ENCODE assay signal across 30 cellular contexts in the genomic region with DNA sequence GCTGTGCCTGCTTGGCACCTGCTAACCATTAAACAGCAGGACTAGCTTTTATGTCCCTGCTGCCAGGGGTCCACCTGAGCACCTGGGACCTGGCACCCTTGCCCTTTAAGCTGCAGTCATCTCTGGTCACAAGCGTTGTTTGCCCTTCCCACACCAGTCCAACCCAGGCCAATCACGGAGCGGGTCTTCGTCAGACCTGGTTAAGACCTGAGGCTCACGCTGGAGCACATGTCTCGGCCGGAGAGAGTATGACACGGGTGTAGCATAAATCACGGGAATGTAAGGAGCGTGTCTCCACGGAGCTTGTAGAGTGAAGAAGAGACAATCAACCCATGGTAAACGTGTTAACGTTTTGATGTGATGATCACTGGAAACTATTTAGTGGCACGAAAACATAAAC.
"Had no signal": no experiment of that assay in that cellular context is flagged by ENCODE, and none has a peak within 500 bp of the region (broad histone marks: within the 10 kb centered on the region; RNA-seq: fewer than 3 reads in every experiment).

No MANE protein-coding gene starts in this region.

- H3K27me3 ChIP-seq: brain microvascular endothelial cell, foreskin keratinocyte had no signal

- H3K9me3 Mint-ChIP-seq: activated T-cell treated with anti-CD3 and anti-CD28 coated beads, Interleukin-2, amount 50 U/mL, for 4 hours; activated T-helper 17 cell treated with anti-CD3 and anti-CD28 coated beads, Interleukin-2, amount 50 U/mL, for 72 hours; dendritic cell treated with granulocyte-macrophage colony-stimulating factor and Interleukin-4, amounts not matched to agents 40 ng/mL and 50 ng/mL, for 4 days had no signal

- H3K27me3 Mint-ChIP-seq: dendritic cell treated with granulocyte-macrophage colony-stimulating factor and Interleukin-4, amounts not matched to agents 40 ng/mL and 50 ng/mL, for 4 days had no signal

- H3K27ac Mint-ChIP-seq: activated B cell treated with CpG ODN at 0.5 μM for 24 hours; activated CD4-positive, alpha-beta memory T cell treated with anti-CD3 and anti-CD28 coated beads for 36 hours; activated CD8-positive, alpha-beta T cell treated with anti-CD3 and anti-CD28 coated beads, Interleukin-2, amount 10 ng/mL, durations not matched to agents 7 days and 5 days; activated naive CD8-positive, alpha-beta T cell; activated T-helper 17 cell treated with anti-CD3 and anti-CD28 coated beads, Interleukin-2, amount 50 U/mL, for 72 hours; dendritic cell treated with granulocyte-macrophage colony-stimulating factor and Interleukin-4, amounts not matched to agents 40 ng/mL and 50 ng/mL, for 4 days; endodermal cell; T-helper 17 cell; T-helper 2 cell treated with Interferon-gamma antibody and Interleukin-4, amounts not matched to agents 5 μg/mL and 100 μg/mL, for 36 hours had no signal

- H3K36me3 ChIP-seq: brain microvascular endothelial cell, gastrocnemius medialis, heart left ventricle, WERI-Rb-1 had no signal

- H3K9me3 ChIP-seq: gastrocnemius medialis had no signal

- H3K4me3 ChIP-seq: coronary artery, dorsolateral prefrontal cortex, gastrocnemius medialis, heart left ventricle had no signal

- ATAC-seq: activated CD4-positive, CD25-positive, alpha-beta regulatory T cell treated with anti-CD3 and anti-CD28 coated beads, Interleukin-2, amount 50 U/mL, for 24 hours; activated CD8-positive, alpha-beta T cell treated with anti-CD3 and anti-CD28 coated beads, Interleukin-2, amount 10 ng/mL, durations not matched to agents 7 days and 5 days; activated T-cell treated with anti-CD3 and anti-CD28 coated beads, Interleukin-2, amount 50 U/mL, for 4 hours; activated T-helper 17 cell treated with anti-CD3 and anti-CD28 coated beads, Interleukin-2, amount 50 U/mL, for 72 hours; esophagus mucosa; foreskin keratinocyte; gastrocnemius medialis; heart left ventricle; T-helper 17 cell had no signal

- H3K4me3 Mint-ChIP-seq: activated B cell treated with CpG ODN at 0.5 μM for 24 hours; activated CD4-positive, alpha-beta memory T cell treated with anti-CD3 and anti-CD28 coated beads for 36 hours; activated CD8-positive, alpha-beta T cell treated with anti-CD3 and anti-CD28 coated beads, Interleukin-2, amount 10 ng/mL, durations not matched to agents 7 days and 5 days; activated naive CD8-positive, alpha-beta T cell; activated T-cell treated with anti-CD3 and anti-CD28 coated beads, Interleukin-2, amount 50 U/mL, for 4 hours; activated T-helper 17 cell treated with anti-CD3 and anti-CD28 coated beads, Interleukin-2, amount 50 U/mL, for 72 hours; central memory CD8-positive, alpha-beta T cell; dendritic cell treated with granulocyte-macrophage colony-stimulating factor and Interleukin-4, amounts not matched to agents 40 ng/mL and 50 ng/mL, for 4 days; endodermal cell; T-helper 17 cell; T-helper 2 cell treated with Interferon-gamma antibody and Interleukin-4, amounts not matched to agents 5 μg/mL and 100 μg/mL, for 36 hours had no signal

- H3K36me3 Mint-ChIP-seq: activated CD4-positive, alpha-beta memory T cell treated with anti-CD3 and anti-CD28 coated beads for 36 hours had no signal

- DNase-seq: activated B cell treated with CpG ODN at 0.5 μM for 24 hours; activated CD4-positive, alpha-beta memory T cell treated with anti-CD3 and anti-CD28 coated beads for 36 hours; activated CD4-positive, alpha-beta T cell treated with anti-CD3 and anti-CD28 coated beads for 48 hours; activated CD4-positive, alpha-beta T cell treated with anti-CD3 and anti-CD28 coated beads, Interleukin-2, amount 50 U/mL, for 1 hour; activated CD8-positive, alpha-beta T cell treated with anti-CD3 and anti-CD28 coated beads, Interleukin-2, amount 10 ng/mL, durations not matched to agents 7 days and 5 days; activated effector memory CD4-positive, alpha-beta T cell treated with Interleukin-2 at 50 U/mL for 16 hours; activated gamma-delta T cell treated with Interleukin-2 at 50 U/mL for 16 hours; activated naive CD4-positive, alpha-beta T cell treated with anti-CD3 and anti-CD28 coated beads, Interleukin-2, amount 50 U/mL, for 16 hours; activated naive CD4-positive, alpha-beta T cell treated with Interleukin-2 at 50 U/mL for 16 hours; activated T-cell treated with anti-CD3 and anti-CD28 coated beads, Interleukin-2, amount 50 U/mL, for 4 hours; amniotic stem cell; brain microvascular endothelial cell; effector memory CD4-positive, alpha-beta T cell; endodermal cell; foreskin keratinocyte; gastrocnemius medialis; glutamatergic neuron; heart left ventricle; T-helper 17 cell; T1000; WERI-Rb-1 had no signal

- H3K4me1 Mint-ChIP-seq: activated B cell treated with CpG ODN at 0.5 μM for 24 hours; activated T-helper 17 cell treated with anti-CD3 and anti-CD28 coated beads, Interleukin-2, amount 50 U/mL, for 72 hours; central memory CD8-positive, alpha-beta T cell; endodermal cell had no signal

- H3K4me1 ChIP-seq: foreskin keratinocyte, gastrocnemius medialis, heart left ventricle had no signal

- H3K27ac ChIP-seq: brain microvascular endothelial cell, coronary artery, dorsolateral prefrontal cortex, foreskin keratinocyte, gastrocnemius medialis, heart left ventricle, WERI-Rb-1 had no signal
